10 cellular contexts compared by ENCODE assay signal in genomic region chr13:23707674-23708073, GRCh38.
DNase-seq lines count a peak whose midpoint lies in the region; ATAC-seq and TF ChIP-seq lines count a peak whose summit lies in the region.
"Had no signal": no experiment of that assay in that cellular context is flagged by ENCODE, and none has a peak within 500 bp of the region (broad histone marks: within the 10 kb centered on the region; RNA-seq: fewer than 3 reads in every experiment).

No MANE protein-coding gene starts in this region.

- H3K9ac ChIP-seq in endodermal cell (ENCODE audit: extremely low read depth, low read length, poor library complexity, severe bottlenecking): no peak overlapping the region
- H3K9ac ChIP-seq in neural progenitor cell: no peak overlapping the region

- H3K4me1 Mint-ChIP-seq in endodermal cell (peaks cover 6% of the 10 kb centered on the region), T-helper 17 cell (no peaks in the 10 kb centered on the region), neural progenitor cell (peaks cover 12% of the 10 kb centered on the region)

- peaks cover 5% of the 10 kb centered on the region for H3F3A ChIP-seq in neural progenitor cell (ENCODE audit: low read depth)

- H3K27ac Mint-ChIP-seq in endodermal cell: no peak overlapping the region
- H3K27ac Mint-ChIP-seq in T-helper 17 cell: no peak overlapping the region
- H3K27ac Mint-ChIP-seq in neural progenitor cell: no peak overlapping the region

- H3K4me2 ChIP-seq in neural progenitor cell: no peak overlapping the region

- WGBS in endodermal cell (ENCODE audit: insufficient coverage in 1 of 2, insufficient read length in 1 of 2), 2 experiments: 97 to 100% methylated on average over 1 to 3 of the region's 3 CpGs

- no peaks in the 10 kb centered on the region for H3K36me3 ChIP-seq in endodermal cell (ENCODE audit: control insufficient read depth, insufficient read depth, low read length)
- H3K36me3 ChIP-seq in neural progenitor cell: no peaks in the 10 kb centered on the region
- H3K36me3 ChIP-seq: thyroid gland had no signal

- no peak overlapping the region for H2AFZ ChIP-seq in neural progenitor cell (replicated peaks)

- no peak for ATAC-seq in T-helper 17 cell
- ATAC-seq: left colon had no signal

- H3K4me3 ChIP-seq in endodermal cell (ENCODE audit: low read length): no peak overlapping the region
- no peak overlapping the region for H3K4me3 ChIP-seq in neural progenitor cell
- H3K4me3 ChIP-seq: thyroid gland had no signal

- H3K4me1 ChIP-seq in endodermal cell (ENCODE audit: control insufficient read depth, insufficient read depth, low read length) (no peaks in the 10 kb centered on the region), neural progenitor cell (peaks cover 8% of the 10 kb centered on the region)
- H3K4me1 ChIP-seq: thyroid gland had no signal

- peak; percentile 58 for DNase-seq in NCI-H82 (lab: John Stamatoyannopoulos, UW)
- no peak for DNase-seq in NCI-H82 treated with DMSO at 0.1 percent for 48 hours (lab: John Stamatoyannopoulos, UW; ENCODE audit: unreplicated experiment)
- DNase-seq in NCI-H69 (lab: John Stamatoyannopoulos, UW): peak; percentile 38
- DNase-seq in endodermal cell: no peak
- peak; percentile 11 for DNase-seq in pons (ENCODE audit: low spot score)
- no peak for DNase-seq in CD1c-positive myeloid dendritic cell (ENCODE audit: extremely low spot score)
- DNase-seq in T-helper 17 cell: no peak
- DNase-seq in neural progenitor cell (ENCODE audit: low spot score): no peak
- DNase-seq: left colon, thyroid gland had no signal

- H3K9me3 Mint-ChIP-seq in endodermal cell (peaks cover 7% of the 10 kb centered on the region), neural progenitor cell (peaks cover 5% of the 10 kb centered on the region)

- no peak overlapping the region for H3K27ac ChIP-seq in endodermal cell (ENCODE audit: low read depth, low read length)
- no peak overlapping the region for H3K27ac ChIP-seq in neural progenitor cell
- H3K27ac ChIP-seq: thyroid gland had no signal

- H3K27me3 ChIP-seq in endodermal cell (ENCODE audit: control insufficient read depth, insufficient read depth, low read length, poor library complexity, severe bottlenecking) (peaks cover 3% of the 10 kb centered on the region), neural progenitor cell (no peaks in the 10 kb centered on the region)
- H3K27me3 ChIP-seq: thyroid gland had no signal

- H3K9me3 ChIP-seq in endodermal cell (ENCODE audit: control insufficient read depth, low read length) (peaks cover 2% of the 10 kb centered on the region), T-helper 17 cell (ENCODE audit: control insufficient read depth, low read length, poor library complexity, severe bottlenecking) (no peaks in the 10 kb centered on the region), neural progenitor cell (ENCODE audit: low read depth) (no peaks in the 10 kb centered on the region)
- H3K9me3 ChIP-seq: thyroid gland had no signal

- no peaks in the 10 kb centered on the region for H3K36me3 Mint-ChIP-seq in endodermal cell (ENCODE audit: low read depth)
- no peaks in the 10 kb centered on the region for H3K36me3 Mint-ChIP-seq in T-helper 17 cell (ENCODE audit: low read depth)
- no peaks in the 10 kb centered on the region for H3K36me3 Mint-ChIP-seq in neural progenitor cell

- no peaks in the 10 kb centered on the region for H3K79me2 ChIP-seq in neural progenitor cell (ENCODE audit: low read depth)

- no peaks in the 10 kb centered on the region for H4K20me1 ChIP-seq in neural progenitor cell (ENCODE audit: low read depth)

- H3K27me3 Mint-ChIP-seq in endodermal cell (ENCODE audit: insufficient read depth) (peaks cover 3% of the 10 kb centered on the region), T-helper 17 cell (peaks cover 4% of the 10 kb centered on the region), neural progenitor cell (ENCODE audit: insufficient read depth, low read depth) (peaks cover 10% of the 10 kb centered on the region)

- H3K4me3 Mint-ChIP-seq in endodermal cell (no peak overlapping the region), T-helper 17 cell (no peak overlapping the region), neural progenitor cell (no peak overlapping the region)

- TF ChIP-seq CTCF in endodermal cell (conservative IDR thresholded peaks at IDR 0.05): peak; percentile 56
- no peak for TF ChIP-seq CTCF in neural progenitor cell (IDR thresholded peaks at IDR 0.05)

Comparison
In these comparisons a context has a peak if more than half of its experiments do, and no peak if none do; other contexts are left out.
1. DNase-seq: peak in NCI-H82 (single experiment), NCI-H69 (single experiment) and pons (single experiment); none in NCI-H82 treated with DMSO at 0.1 percent for 48 hours (single experiment), endodermal cell (single experiment), CD1c-positive myeloid dendritic cell (single experiment), T-helper 17 cell (0 of 3) and neural progenitor cell (single experiment).